Comparison of ENCODE assay signal across 1 cellular context in the genomic region with DNA sequence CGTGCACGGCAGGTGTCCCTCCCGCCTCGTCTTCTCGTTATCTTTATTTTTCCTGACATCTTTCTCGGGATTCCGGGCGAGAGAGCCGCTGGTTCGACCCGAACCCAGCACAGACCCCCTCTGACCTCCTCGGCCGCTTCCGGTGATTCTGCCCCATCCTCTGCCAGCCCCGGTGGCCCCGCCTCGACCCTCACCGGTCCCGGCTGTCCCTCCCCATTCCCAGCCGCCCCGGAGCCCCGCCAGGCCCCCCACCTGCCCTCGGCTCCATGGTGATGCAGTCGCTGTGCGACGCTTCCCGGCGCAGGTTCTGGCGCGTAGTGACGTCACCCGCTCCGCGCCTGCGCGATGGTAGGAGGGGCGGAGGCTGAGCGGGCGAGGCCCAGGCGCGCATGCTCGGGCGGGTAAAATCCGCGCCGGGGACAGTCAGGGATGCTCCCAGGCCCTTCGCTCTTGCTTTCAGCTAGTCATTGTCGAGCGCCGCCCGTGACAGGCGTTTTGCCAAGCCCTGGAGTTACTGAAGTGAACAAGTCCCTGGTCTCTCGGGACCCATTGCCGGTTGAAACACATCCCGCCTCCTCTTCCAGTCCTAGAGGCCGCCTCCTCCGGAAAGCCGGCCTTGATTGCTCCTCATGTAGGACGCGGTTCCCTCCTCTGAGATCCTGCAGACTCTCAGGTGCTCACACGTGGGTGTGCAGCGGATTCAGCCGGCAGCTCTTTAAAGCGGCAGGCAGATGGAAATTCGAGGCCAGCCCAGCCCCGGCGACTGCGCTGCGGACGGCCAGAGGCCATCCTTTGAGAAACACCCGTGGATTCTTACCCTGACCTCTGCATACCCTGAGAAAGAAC.
TF ChIP-seq lines count a peak whose summit lies in the region.

A gene with protein sequence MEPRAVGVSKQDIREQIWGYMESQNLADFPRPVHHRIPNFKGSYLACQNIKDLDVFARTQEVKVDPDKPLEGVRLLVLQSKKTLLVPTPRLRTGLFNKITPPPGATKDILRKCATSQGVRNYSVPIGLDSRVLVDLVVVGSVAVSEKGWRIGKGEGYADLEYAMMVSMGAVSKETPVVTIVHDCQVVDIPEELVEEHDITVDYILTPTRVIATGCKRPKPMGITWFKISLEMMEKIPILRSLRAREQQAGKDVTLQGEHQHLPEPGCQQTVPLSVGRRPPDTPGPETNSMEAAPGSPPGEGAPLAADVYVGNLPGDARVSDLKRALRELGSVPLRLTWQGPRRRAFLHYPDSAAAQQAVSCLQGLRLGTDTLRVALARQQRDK (minus strand): TSS at position 319 of the 846 bp plus-strand sequence. CDS start 51 bp downstream, at position 268.

TF ChIP-seq in HepG2, 621 proteins besides CTCF, POLR2A, EP300 and RAD21 (continued from another document and continues in another):
- TF ChIP-seq, protein P1, sequence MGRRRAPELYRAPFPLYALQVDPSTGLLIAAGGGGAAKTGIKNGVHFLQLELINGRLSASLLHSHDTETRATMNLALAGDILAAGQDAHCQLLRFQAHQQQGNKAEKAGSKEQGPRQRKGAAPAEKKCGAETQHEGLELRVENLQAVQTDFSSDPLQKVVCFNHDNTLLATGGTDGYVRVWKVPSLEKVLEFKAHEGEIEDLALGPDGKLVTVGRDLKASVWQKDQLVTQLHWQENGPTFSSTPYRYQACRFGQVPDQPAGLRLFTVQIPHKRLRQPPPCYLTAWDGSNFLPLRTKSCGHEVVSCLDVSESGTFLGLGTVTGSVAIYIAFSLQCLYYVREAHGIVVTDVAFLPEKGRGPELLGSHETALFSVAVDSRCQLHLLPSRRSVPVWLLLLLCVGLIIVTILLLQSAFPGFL (CRISPR knock-in tag; IDR thresholded peaks at IDR 0.05), result no peak
- no peak for TF ChIP-seq CCAR2 (optimal IDR thresholded peaks at IDR 0.05; ENCODE audit: low read depth, low read length)
- peak; percentile 24; the same call in 1 of the 2 replicates for TF ChIP-seq ZNF746 (CRISPR knock-in tag; IDR thresholded peaks at IDR 0.05)
- TF ChIP-seq, protein P2, sequence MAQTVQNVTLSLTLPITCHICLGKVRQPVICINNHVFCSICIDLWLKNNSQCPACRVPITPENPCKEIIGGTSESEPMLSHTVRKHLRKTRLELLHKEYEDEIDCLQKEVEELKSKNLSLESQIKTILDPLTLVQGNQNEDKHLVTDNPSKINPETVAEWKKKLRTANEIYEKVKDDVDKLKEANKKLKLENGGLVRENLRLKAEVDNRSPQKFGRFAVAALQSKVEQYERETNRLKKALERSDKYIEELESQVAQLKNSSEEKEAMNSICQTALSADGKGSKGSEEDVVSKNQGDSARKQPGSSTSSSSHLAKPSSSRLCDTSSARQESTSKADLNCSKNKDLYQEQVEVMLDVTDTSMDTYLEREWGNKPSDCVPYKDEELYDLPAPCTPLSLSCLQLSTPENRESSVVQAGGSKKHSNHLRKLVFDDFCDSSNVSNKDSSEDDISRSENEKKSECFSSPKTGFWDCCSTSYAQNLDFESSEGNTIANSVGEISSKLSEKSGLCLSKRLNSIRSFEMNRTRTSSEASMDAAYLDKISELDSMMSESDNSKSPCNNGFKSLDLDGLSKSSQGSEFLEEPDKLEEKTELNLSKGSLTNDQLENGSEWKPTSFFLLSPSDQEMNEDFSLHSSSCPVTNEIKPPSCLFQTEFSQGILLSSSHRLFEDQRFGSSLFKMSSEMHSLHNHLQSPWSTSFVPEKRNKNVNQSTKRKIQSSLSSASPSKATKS (CRISPR knock-in tag; IDR thresholded peaks at IDR 0.05), result no peak
- peak; percentile 89 for TF ChIP-seq ZNF605 (CRISPR knock-in tag; IDR thresholded peaks at IDR 0.05)
- TF ChIP-seq KLF9 (CRISPR knock-in tag; IDR thresholded peaks at IDR 0.05; ENCODE audit: low read depth), result 0 out of 2 replicates have a peak, but pooled peaks have one; percentile 19
- TF ChIP-seq FLYWCH1 (CRISPR knock-in tag; IDR thresholded peaks at IDR 0.05), result no peak
- no peak for TF ChIP-seq MAFK (conservative IDR thresholded peaks at IDR 0.05 in 1 of 2, IDR thresholded peaks at IDR 0.05 in 1 of 2; ENCODE audit: low read length in 2 of 2)
- TF ChIP-seq ZFP36L2 (CRISPR knock-in tag; IDR thresholded peaks at IDR 0.05), result no peak
- TF ChIP-seq ADNP (CRISPR knock-in tag; IDR thresholded peaks at IDR 0.05), result peak; percentile 90
- no peak; the same call in 1 of the 2 replicates for TF ChIP-seq RARA (CRISPR knock-in tag; IDR thresholded peaks at IDR 0.05)
- TF ChIP-seq ELF4 (CRISPR knock-in tag; IDR thresholded peaks at IDR 0.05; ENCODE audit: borderline replicate concordance), result peak; percentile 56; the same call in 1 of the 2 replicates
- TF ChIP-seq WIZ (CRISPR knock-in tag; IDR thresholded peaks at IDR 0.05), result no peak
- TF ChIP-seq NFE2 (CRISPR knock-in tag; IDR thresholded peaks at IDR 0.05), result no peak
- no peak for TF ChIP-seq ZNF557 (CRISPR knock-in tag; IDR thresholded peaks at IDR 0.05)
- TF ChIP-seq ZSCAN22 (CRISPR knock-in tag; IDR thresholded peaks at IDR 0.05), result no peak
- peak; percentile 96 for TF ChIP-seq HDAC1 (CRISPR knock-in tag; IDR thresholded peaks at IDR 0.05)
- TF ChIP-seq HOXA5 (CRISPR knock-in tag; IDR thresholded peaks at IDR 0.05), result peak; percentile 69; the same call in 1 of the 2 replicates
- TF ChIP-seq RBM22 (optimal IDR thresholded peaks at IDR 0.05; ENCODE audit: low read length), result no peak
- TF ChIP-seq, protein P3, sequence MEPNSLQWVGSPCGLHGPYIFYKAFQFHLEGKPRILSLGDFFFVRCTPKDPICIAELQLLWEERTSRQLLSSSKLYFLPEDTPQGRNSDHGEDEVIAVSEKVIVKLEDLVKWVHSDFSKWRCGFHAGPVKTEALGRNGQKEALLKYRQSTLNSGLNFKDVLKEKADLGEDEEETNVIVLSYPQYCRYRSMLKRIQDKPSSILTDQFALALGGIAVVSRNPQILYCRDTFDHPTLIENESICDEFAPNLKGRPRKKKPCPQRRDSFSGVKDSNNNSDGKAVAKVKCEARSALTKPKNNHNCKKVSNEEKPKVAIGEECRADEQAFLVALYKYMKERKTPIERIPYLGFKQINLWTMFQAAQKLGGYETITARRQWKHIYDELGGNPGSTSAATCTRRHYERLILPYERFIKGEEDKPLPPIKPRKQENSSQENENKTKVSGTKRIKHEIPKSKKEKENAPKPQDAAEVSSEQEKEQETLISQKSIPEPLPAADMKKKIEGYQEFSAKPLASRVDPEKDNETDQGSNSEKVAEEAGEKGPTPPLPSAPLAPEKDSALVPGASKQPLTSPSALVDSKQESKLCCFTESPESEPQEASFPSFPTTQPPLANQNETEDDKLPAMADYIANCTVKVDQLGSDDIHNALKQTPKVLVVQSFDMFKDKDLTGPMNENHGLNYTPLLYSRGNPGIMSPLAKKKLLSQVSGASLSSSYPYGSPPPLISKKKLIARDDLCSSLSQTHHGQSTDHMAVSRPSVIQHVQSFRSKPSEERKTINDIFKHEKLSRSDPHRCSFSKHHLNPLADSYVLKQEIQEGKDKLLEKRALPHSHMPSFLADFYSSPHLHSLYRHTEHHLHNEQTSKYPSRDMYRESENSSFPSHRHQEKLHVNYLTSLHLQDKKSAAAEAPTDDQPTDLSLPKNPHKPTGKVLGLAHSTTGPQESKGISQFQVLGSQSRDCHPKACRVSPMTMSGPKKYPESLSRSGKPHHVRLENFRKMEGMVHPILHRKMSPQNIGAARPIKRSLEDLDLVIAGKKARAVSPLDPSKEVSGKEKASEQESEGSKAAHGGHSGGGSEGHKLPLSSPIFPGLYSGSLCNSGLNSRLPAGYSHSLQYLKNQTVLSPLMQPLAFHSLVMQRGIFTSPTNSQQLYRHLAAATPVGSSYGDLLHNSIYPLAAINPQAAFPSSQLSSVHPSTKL (CRISPR knock-in tag; IDR thresholded peaks at IDR 0.05), result 0 out of 2 replicates have a peak, but pooled peaks have one; percentile 24
- peak; percentile 76 for TF ChIP-seq ZBTB21 (CRISPR knock-in tag; IDR thresholded peaks at IDR 0.05)
- no peak for TF ChIP-seq SRSF1 (optimal IDR thresholded peaks at IDR 0.05; ENCODE audit: low read depth, low read length)
- peak; percentile 78; the same call in 1 of the 2 replicates for TF ChIP-seq KLF6 (CRISPR knock-in tag; IDR thresholded peaks at IDR 0.05)
- TF ChIP-seq, protein P4, sequence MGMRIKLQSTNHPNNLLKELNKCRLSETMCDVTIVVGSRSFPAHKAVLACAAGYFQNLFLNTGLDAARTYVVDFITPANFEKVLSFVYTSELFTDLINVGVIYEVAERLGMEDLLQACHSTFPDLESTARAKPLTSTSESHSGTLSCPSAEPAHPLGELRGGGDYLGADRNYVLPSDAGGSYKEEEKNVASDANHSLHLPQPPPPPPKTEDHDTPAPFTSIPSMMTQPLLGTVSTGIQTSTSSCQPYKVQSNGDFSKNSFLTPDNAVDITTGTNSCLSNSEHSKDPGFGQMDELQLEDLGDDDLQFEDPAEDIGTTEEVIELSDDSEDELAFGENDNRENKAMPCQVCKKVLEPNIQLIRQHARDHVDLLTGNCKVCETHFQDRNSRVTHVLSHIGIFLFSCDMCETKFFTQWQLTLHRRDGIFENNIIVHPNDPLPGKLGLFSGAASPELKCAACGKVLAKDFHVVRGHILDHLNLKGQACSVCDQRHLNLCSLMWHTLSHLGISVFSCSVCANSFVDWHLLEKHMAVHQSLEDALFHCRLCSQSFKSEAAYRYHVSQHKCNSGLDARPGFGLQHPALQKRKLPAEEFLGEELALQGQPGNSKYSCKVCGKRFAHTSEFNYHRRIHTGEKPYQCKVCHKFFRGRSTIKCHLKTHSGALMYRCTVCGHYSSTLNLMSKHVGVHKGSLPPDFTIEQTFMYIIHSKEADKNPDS (CRISPR knock-in tag; IDR thresholded peaks at IDR 0.05), result no peak; the same call in 1 of the 2 replicates
- TF ChIP-seq ZNF878 (CRISPR knock-in tag; IDR thresholded peaks at IDR 0.05), result no peak
- peak; percentile 99 for TF ChIP-seq PHF20 (CRISPR knock-in tag; IDR thresholded peaks at IDR 0.05)
- TF ChIP-seq ZNF543 (CRISPR knock-in tag; IDR thresholded peaks at IDR 0.05), result no peak
- TF ChIP-seq, protein P5, sequence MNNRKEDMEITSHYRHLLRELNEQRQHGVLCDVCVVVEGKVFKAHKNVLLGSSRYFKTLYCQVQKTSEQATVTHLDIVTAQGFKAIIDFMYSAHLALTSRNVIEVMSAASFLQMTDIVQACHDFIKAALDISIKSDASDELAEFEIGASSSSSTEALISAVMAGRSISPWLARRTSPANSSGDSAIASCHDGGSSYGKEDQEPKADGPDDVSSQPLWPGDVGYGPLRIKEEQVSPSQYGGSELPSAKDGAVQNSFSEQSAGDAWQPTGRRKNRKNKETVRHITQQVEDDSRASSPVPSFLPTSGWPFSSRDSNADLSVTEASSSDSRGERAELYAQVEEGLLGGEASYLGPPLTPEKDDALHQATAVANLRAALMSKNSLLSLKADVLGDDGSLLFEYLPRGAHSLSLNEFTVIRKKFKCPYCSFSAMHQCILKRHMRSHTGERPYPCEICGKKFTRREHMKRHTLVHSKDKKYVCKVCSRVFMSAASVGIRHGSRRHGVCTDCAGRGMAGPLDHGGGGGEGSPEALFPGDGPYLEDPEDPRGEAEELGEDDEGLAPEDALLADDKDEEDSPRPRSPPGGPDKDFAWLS (CRISPR knock-in tag; IDR thresholded peaks at IDR 0.05; ENCODE audit: borderline replicate concordance), result no peak
- TF ChIP-seq SSRP1 (CRISPR knock-in tag; IDR thresholded peaks at IDR 0.05), result no peak
- TF ChIP-seq ZNF138 (CRISPR knock-in tag; IDR thresholded peaks at IDR 0.05; ENCODE audit: low read depth), result no peak
- TF ChIP-seq, protein P6, sequence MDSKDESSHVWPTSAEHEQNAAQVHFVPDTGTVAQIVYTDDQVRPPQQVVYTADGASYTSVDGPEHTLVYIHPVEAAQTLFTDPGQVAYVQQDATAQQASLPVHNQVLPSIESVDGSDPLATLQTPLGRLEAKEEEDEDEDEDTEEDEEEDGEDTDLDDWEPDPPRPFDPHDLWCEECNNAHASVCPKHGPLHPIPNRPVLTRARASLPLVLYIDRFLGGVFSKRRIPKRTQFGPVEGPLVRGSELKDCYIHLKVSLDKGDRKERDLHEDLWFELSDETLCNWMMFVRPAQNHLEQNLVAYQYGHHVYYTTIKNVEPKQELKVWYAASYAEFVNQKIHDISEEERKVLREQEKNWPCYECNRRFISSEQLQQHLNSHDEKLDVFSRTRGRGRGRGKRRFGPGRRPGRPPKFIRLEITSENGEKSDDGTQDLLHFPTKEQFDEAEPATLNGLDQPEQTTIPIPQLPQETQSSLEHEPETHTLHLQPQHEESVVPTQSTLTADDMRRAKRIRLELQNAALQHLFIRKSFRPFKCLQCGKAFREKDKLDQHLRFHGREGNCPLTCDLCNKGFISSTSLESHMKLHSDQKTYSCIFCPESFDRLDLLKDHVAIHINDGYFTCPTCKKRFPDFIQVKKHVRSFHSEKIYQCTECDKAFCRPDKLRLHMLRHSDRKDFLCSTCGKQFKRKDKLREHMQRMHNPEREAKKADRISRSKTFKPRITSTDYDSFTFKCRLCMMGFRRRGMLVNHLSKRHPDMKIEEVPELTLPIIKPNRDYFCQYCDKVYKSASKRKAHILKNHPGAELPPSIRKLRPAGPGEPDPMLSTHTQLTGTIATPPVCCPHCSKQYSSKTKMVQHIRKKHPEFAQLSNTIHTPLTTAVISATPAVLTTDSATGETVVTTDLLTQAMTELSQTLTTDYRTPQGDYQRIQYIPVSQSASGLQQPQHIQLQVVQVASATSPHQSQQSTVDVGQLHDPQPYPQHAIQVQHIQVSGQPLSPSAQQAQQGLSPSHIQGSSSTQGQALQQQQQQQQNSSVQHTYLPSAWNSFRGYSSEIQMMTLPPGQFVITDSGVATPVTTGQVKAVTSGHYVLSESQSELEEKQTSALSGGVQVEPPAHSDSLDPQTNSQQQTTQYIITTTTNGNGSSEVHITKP (CRISPR knock-in tag; IDR thresholded peaks at IDR 0.05; ENCODE audit: low read depth), result no peak; the same call in 1 of the 2 replicates
- peak; percentile 31; the same call in 1 of the 2 replicates for TF ChIP-seq CHCHD3 (CRISPR knock-in tag; IDR thresholded peaks at IDR 0.05)
- peak; percentile 28; the same call in 1 of the 2 replicates for TF ChIP-seq PITX1 (CRISPR knock-in tag; IDR thresholded peaks at IDR 0.05)
- TF ChIP-seq HNRNPLL (IDR thresholded peaks at IDR 0.05; ENCODE audit: low read depth, low read length, poor library complexity, severe bottlenecking), result peak; percentile 31
- peak; percentile 86 for TF ChIP-seq ELF1 (CRISPR knock-in tag; IDR thresholded peaks at IDR 0.05)
- TF ChIP-seq SKI (IDR thresholded peaks at IDR 0.05; ENCODE audit: partially characterized antibody), result no peak
- TF ChIP-seq, protein P7, sequence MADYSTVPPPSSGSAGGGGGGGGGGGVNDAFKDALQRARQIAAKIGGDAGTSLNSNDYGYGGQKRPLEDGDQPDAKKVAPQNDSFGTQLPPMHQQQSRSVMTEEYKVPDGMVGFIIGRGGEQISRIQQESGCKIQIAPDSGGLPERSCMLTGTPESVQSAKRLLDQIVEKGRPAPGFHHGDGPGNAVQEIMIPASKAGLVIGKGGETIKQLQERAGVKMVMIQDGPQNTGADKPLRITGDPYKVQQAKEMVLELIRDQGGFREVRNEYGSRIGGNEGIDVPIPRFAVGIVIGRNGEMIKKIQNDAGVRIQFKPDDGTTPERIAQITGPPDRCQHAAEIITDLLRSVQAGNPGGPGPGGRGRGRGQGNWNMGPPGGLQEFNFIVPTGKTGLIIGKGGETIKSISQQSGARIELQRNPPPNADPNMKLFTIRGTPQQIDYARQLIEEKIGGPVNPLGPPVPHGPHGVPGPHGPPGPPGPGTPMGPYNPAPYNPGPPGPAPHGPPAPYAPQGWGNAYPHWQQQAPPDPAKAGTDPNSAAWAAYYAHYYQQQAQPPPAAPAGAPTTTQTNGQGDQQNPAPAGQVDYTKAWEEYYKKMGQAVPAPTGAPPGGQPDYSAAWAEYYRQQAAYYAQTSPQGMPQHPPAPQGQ (CRISPR knock-in tag; IDR thresholded peaks at IDR 0.05; ENCODE audit: borderline replicate concordance), result peak; percentile 18; the same call in 1 of the 2 replicates
- peak; percentile 72 for TF ChIP-seq ARNT2 (CRISPR knock-in tag; IDR thresholded peaks at IDR 0.05; ENCODE audit: low read depth)
